Comparison of ENCODE assay signal across 8 cellular contexts in genomic region chr5:176361437-176362097, GRCh38. TPM values are rescaled to one million over a fixed set of nuclear protein-coding genes. Genes with fewer than 3 reads are reported as not detected.
A peak's percentile ranks its signal among the peaks of the same experiment; 100 is the strongest.
DNase-seq lines count a peak whose midpoint lies in the region; ATAC-seq and FAIRE-seq lines count a peak whose summit lies in the region.

Gene KIAA1191, minus strand, starts transcription at chr5:176361764. Its CDS starts 2,256 bp downstream, at chr5:176359508.

- peak within 1 kb of the TSS; percentile 98 for H3K56ac ChIP-seq in mesendoderm (ENCODE audit: low read length)

- peak within 1 kb of the TSS; percentile 65 for H3K4me3 ChIP-seq in endocrine pancreas (ENCODE audit: control insufficient read depth, insufficient read depth, low read length)
- H3K4me3 ChIP-seq in mesendoderm (ENCODE audit: low read length), result peak within 1 kb of the TSS; percentile 99

- H2AK5ac ChIP-seq in mesendoderm (ENCODE audit: low read length), result no peak within 1 kb of the TSS

- peak within 1 kb of the TSS; percentile 62 for H2BK5ac ChIP-seq in mesendoderm (ENCODE audit: low read length)

- no peaks in the 10 kb centered on the region for H3K36me3 ChIP-seq in endocrine pancreas (ENCODE audit: control insufficient read depth, insufficient read depth, low read length)
- peaks cover 2% of the 10 kb centered on the region for H3K36me3 ChIP-seq in mesendoderm (ENCODE audit: control insufficient read depth, insufficient read depth, low read length)

- H3K27me3 ChIP-seq in endocrine pancreas (ENCODE audit: control insufficient read depth, insufficient read depth, low read length), result no peaks in the 10 kb centered on the region
- H3K27me3 ChIP-seq in mesendoderm (ENCODE audit: insufficient read depth, low read length, poor library complexity), result no peaks in the 10 kb centered on the region

- DNase-seq in Caki2 (ENCODE audit: low read depth) (peak; percentile 87), HTR-8/SVneo (ENCODE audit: insufficient read length, low spot score) (peak; percentile 91), NOMO-1 treated with DMSO at 0.1 percent for 48 hours (lab: John Stamatoyannopoulos, UW; ENCODE audit: unreplicated experiment) (peak; percentile 85), mesendoderm (peak; percentile 90)
- DNase-seq in activated CD8-positive, alpha-beta memory T cell treated with anti-CD3 and anti-CD28 coated beads for 48 hours (ENCODE audit: low read depth in 2 of 3, low spot score in 2 of 3), result peak; percentile 64 to 80 (median 78)
- peak; percentile 91 for DNase-seq in stimulated activated CD8-positive, alpha-beta memory T cell treated with anti-CD3 and anti-CD28 coated beads, Interleukin-15, amount 100 ng/mL, for 1 hour (ENCODE audit: low read depth)

- peak; percentile 16 for FAIRE-seq in HTR-8/SVneo (lab: Jason Lieb, UNC)

- H3K4me2 ChIP-seq in mesendoderm (ENCODE audit: low read length), result peak within 1 kb of the TSS; percentile 81

- H3K4ac ChIP-seq in mesendoderm (ENCODE audit: low read depth, low read length), result peak within 1 kb of the TSS; percentile 60

- peak within 1 kb of the TSS; percentile 17 for H3K27ac ChIP-seq in mesendoderm (ENCODE audit: low read depth, low read length)

- H3K79me1 ChIP-seq in mesendoderm (ENCODE audit: low read length), result peaks cover 11% of the 10 kb centered on the region

- WGBS in mesendoderm (ENCODE audit: extremely low coverage, insufficient coverage, low lambda C conversion rate), result no CpG with 5 or more reads among the region's 50 CpGs

- ATAC-seq in GM21367 (IDR thresholded peaks at IDR 0.05; ENCODE audit: unreplicated experiment), result peak; percentile 79

- peak within 1 kb of the TSS; percentile 42 for H3K18ac ChIP-seq in mesendoderm (ENCODE audit: low read length)

- H2BK120ac ChIP-seq in mesendoderm (ENCODE audit: low read depth, low read length), result no peak within 1 kb of the TSS

- no peak within 1 kb of the TSS for H4K5ac ChIP-seq in mesendoderm (ENCODE audit: low read length)

- peak within 1 kb of the TSS; percentile 94 for H3K9ac ChIP-seq in endocrine pancreas (ENCODE audit: control insufficient read depth, insufficient read depth, low read length)
- H3K9ac ChIP-seq in mesendoderm (ENCODE audit: low read length), result peak within 1 kb of the TSS; percentile 98

- in situ Hi-C loops in Caki2 (cut with HindIII; ENCODE audit: low pct_unique_long_range_greater_than_20kb, low sequenced_read_pairs), result no loop called here

- H3K4me1 ChIP-seq in endocrine pancreas (ENCODE audit: control insufficient read depth, insufficient read depth, low read length) (no peaks in the 10 kb centered on the region), mesendoderm (ENCODE audit: control insufficient read depth, low read depth, low read length) (peaks cover 2% of the 10 kb centered on the region)

- H4K8ac ChIP-seq in mesendoderm (ENCODE audit: low read depth, low read length), result no peak within 1 kb of the TSS

- peaks cover 15% of the 10 kb centered on the region for H3K79me2 ChIP-seq in mesendoderm (ENCODE audit: control insufficient read depth, insufficient read depth, low read length)

- H3K9me3 ChIP-seq in endocrine pancreas (ENCODE audit: control insufficient read depth, low read length), result no peaks in the 10 kb centered on the region

- H2BK15ac ChIP-seq in mesendoderm (replicated peaks; ENCODE audit: low read depth), result no peak within 1 kb of the TSS

- H3K23ac ChIP-seq in mesendoderm (ENCODE audit: low read length), result no peak within 1 kb of the TSS

RNA-seq across cellular contexts. Expression of gene KIAA1191, which starts in this region (rescaled TPM):
- total RNA-seq in Caki2 (2014; rRNA removed; shearing (Covaris generic); ENCODE audit: low replicate concordance), result 103 and 141 TPM in 2 replicates
- 69.6 TPM for polyA plus RNA-seq in mesendoderm (2013, experiment 1 of 2)
- 66.6 TPM for polyA plus RNA-seq in mesendoderm (2013, experiment 2 of 2)

Comparison
In these comparisons a context has a peak if more than half of its experiments do, and no peak if none do; other contexts are left out.
1. Peak in every context shown above with its lines: DNase-seq, ATAC-seq, H3K4me3 ChIP-seq and H3K27ac ChIP-seq.